ENCODE assay signal across 21 cellular contexts in the genomic region with DNA sequence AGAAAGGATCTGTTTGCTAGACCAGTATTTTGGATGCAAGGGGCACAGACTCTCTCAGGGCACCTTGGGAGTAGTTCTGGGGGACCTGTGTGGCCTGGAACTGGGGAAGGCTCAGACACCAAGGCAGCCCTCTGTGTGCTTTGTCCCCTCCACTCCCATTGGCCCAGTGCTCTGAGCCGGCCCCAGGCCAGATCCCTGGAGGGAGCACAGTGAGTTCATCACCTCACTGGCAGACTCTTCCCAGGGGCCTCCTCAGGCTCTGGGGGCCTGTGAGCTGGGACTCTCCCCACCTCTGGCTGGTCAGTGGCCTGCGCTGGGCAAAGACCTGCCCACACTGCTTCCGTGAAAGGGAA. TPM values are rescaled to one million over a fixed set of nuclear protein-coding genes. Genes with fewer than 3 reads are reported as not detected.
DNase-seq lines count a peak whose midpoint lies in the region; ATAC-seq, FAIRE-seq and TF ChIP-seq lines count a peak whose summit lies in the region.
"Had no signal": no experiment of that assay in that cellular context is flagged by ENCODE, and none has a peak within 500 bp of the region (broad histone marks: within the 10 kb centered on the region; RNA-seq: fewer than 3 reads in every experiment).

No MANE protein-coding gene starts in this region.

- no peak for ATAC-seq in Right ventricle myocardium inferior
- ATAC-seq: CD8-positive, alpha-beta T cell had no signal

- no peaks in the 10 kb centered on the region for H4K20me1 ChIP-seq in smooth muscle cell (ENCODE audit: low read depth)
- H4K20me1 ChIP-seq: BLaER1 had no signal

- intact Hi-C loops in Right ventricle myocardium inferior (cut with DNase I) (no loop called here), uterus (cut with DNase I; ENCODE audit: low total_unique reads) (no loop called here)

- H3K36me3 ChIP-seq in right atrium auricular region: no peaks in the 10 kb centered on the region
- H3K36me3 ChIP-seq in uterus: no peaks in the 10 kb centered on the region
- no peaks in the 10 kb centered on the region for H3K36me3 ChIP-seq in smooth muscle cell (ENCODE audit: low read depth)
- H3K36me3 ChIP-seq: BLaER1 had no signal

- H3K27me3 ChIP-seq in right atrium auricular region: no peaks in the 10 kb centered on the region
- no peaks in the 10 kb centered on the region for H3K27me3 ChIP-seq in uterus
- no peaks in the 10 kb centered on the region for H3K27me3 ChIP-seq in smooth muscle cell (ENCODE audit: low read depth)

- FAIRE-seq in D721Med (lab: Jason Lieb, UNC): no peak
- FAIRE-seq: G401.6 had no signal

- H3F3A ChIP-seq in smooth muscle cell (ENCODE audit: low read depth): peaks cover 5% of the 10 kb centered on the region

- H3K4me3 ChIP-seq in right atrium auricular region (no peak overlapping the region), coronary artery (no peak overlapping the region), uterus (no peak overlapping the region), smooth muscle cell (no peak overlapping the region)
- H3K4me3 ChIP-seq: BLaER1 had no signal

- TF ChIP-seq POLR2A in uterus (IDR thresholded peaks at IDR 0.05): no peak

- peaks cover 0 to 19% of the 10 kb centered on the region in 2 donors for H3K4me1 ChIP-seq in right atrium auricular region
- peaks cover 4 to 31% of the 10 kb centered on the region in 2 donors for H3K4me1 ChIP-seq in uterus
- H3K4me1 ChIP-seq in smooth muscle cell (ENCODE audit: low read depth): peaks cover 10% of the 10 kb centered on the region
- H3K4me1 ChIP-seq: BLaER1 had no signal

- H3K4me2 ChIP-seq in smooth muscle cell: no peak overlapping the region
- H3K4me2 ChIP-seq: BLaER1 had no signal

- WGBS in smooth muscle cell (ENCODE audit: low lambda C conversion rate): 89% methylated on average over 3 of the region's 3 CpGs

- no peak overlapping the region for H2AFZ ChIP-seq in smooth muscle cell (ENCODE audit: low read depth)

- TF ChIP-seq CTCF in right atrium auricular region (IDR thresholded peaks at IDR 0.05) (no peak), coronary artery (IDR thresholded peaks at IDR 0.05) (no peak), uterus (IDR thresholded peaks at IDR 0.05) (no peak), smooth muscle cell (IDR thresholded peaks at IDR 0.05; ENCODE audit: borderline replicate concordance, insufficient read depth, poor library complexity, severe bottlenecking) (no peak), D721Med (IDR thresholded peaks at IDR 0.05; ENCODE audit: insufficient read depth, missing control alignments) (no peak)

- no peaks in the 10 kb centered on the region for H3K79me2 ChIP-seq in smooth muscle cell (ENCODE audit: low read depth)

- H3K9me3 ChIP-seq in right atrium auricular region (no peaks in the 10 kb centered on the region), uterus (no peaks in the 10 kb centered on the region), smooth muscle cell (replicated peaks; ENCODE audit: low read depth) (no peaks in the 10 kb centered on the region)
- H3K9me3 ChIP-seq: BLaER1 had no signal

- H3K27ac ChIP-seq in right atrium auricular region (peak overlapping the region in 1 of 2 donors; percentile 29), coronary artery (peak overlapping the region in 1 of 2 donors; percentile 16), uterus (peak overlapping the region; percentile 93 to 95), smooth muscle cell (ENCODE audit: low read depth) (no peak overlapping the region)
- H3K27ac ChIP-seq: BLaER1 had no signal

- H3K9ac ChIP-seq in smooth muscle cell (ENCODE audit: low read depth): no peak overlapping the region
- H3K9ac ChIP-seq: BLaER1 had no signal

- DNase-seq in right atrium auricular region (ENCODE audit: low spot score) (peak; percentile 58), Right ventricle myocardium inferior (ENCODE audit: missing footprints) (no peak), coronary artery (ENCODE audit: low spot score) (peak; percentile 67), mesenteric fat pad (ENCODE audit: low spot score) (peak; percentile 79), uterus (peak in 1 of 2 donors; percentile 17), smooth muscle cell (lab: John Stamatoyannopoulos, UW; ENCODE audit: unreplicated experiment) (no peak), HCEC 1CT (no peak), D721Med (ENCODE audit: insufficient read length, low spot score) (no peak)
- DNase-seq: CD8-positive, alpha-beta T cell; DND-41; H7; NCI-H1417; NCI-H187 treated with DMSO at 0.1 percent for 48 hours; NK-92 treated with Interleukin-12 subunit alpha and Interleukin-12 subunit beta, amount 100 ng/mL, for 24 hours; SHP77 treated with DMSO at 0.1 percent for 48 hours had no signal

RNA-seq across cellular contexts. Expression of a gene that starts 51.7 kb away (rescaled TPM):
- 1 to 10 TPM; 2.0 to 4.2 TPM for total RNA-seq in right atrium auricular region
- total RNA-seq in Right ventricle myocardium inferior: 34.3 TPM
- 0.67 TPM for total RNA-seq in mesenteric fat pad
- 100 to 1,000 TPM in 1 of 4 donors, 1 to 10 TPM in 1, under 1 TPM in 2; 0.41 to 115 (median 2.9) TPM for total RNA-seq in uterus
- total RNA-seq in smooth muscle cell: 7.3 and 13.8 TPM in 2 replicates
- 71.4 and 98.6 TPM in 2 replicates for polyA plus RNA-seq in smooth muscle cell
- total RNA-seq: CD8-positive, alpha-beta T cell; H7; HT1080; LHCN-M2; OCI-LY7 had no signal
- polyA plus RNA-seq: IgD-negative memory B cell had no signal

Comparison
In these comparisons a context has a peak if more than half of its experiments do, and no peak if none do; other contexts are left out.
1. DNase-seq: peak in right atrium auricular region (single experiment), coronary artery (single experiment) and mesenteric fat pad (single experiment); none in Right ventricle myocardium inferior (single experiment), smooth muscle cell (single experiment), HCEC 1CT (single experiment) and D721Med (single experiment).